ENCODE assay signal across 9 cellular contexts in the genomic region with DNA sequence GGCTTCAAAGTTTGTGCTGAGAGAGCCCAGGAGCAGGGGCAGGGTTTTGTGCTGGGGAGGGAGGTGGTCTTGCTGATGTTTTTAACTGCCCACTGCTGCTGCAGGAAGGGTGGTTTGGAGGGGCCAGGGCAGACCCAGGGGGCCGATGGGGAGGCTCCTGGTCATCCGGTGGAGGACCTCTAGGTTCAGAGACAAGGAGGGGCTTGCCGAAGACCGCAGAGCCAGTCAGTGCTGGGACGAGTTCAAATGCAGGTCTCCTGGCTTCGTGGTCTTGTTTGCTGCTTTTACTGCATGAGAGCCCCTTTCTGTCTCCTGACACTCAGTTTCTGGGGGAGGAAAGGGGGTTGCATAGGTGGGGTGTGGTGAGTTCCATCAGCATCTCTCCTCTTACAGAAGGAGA. TPM values are rescaled to one million over a fixed set of nuclear protein-coding genes. Genes with fewer than 3 reads are reported as not detected.
"Had no signal": no experiment of that assay in that cellular context is flagged by ENCODE, and none has a peak within 500 bp of the region (broad histone marks: within the 10 kb centered on the region; RNA-seq: fewer than 3 reads in every experiment).

No MANE protein-coding gene starts in this region.

- FAIRE-seq: H54, HTR-8/SVneo, K562 had no signal

- DNase-seq: GM23248, GOT3, HFFc6, IMR-90, KG1 had no signal

- H3K4me1 ChIP-seq: HAP-1 had no signal

- H2AFZ ChIP-seq: GM23248 had no signal

- H3K9me3 ChIP-seq: HAP-1 had no signal

- H3K4me3 ChIP-seq: GM23248, HAP-1, K562 had no signal

- H3K36me3 ChIP-seq: HAP-1 had no signal

- H3K9ac ChIP-seq: GM23248 had no signal

- H3K27ac ChIP-seq: GM23248 had no signal

RNA-seq across cellular contexts. Expression of a gene that starts 26.0 kb away (rescaled TPM):
- total RNA-seq: GM23248, HFFc6 had no signal
- polyA plus RNA-seq: GM23248 had no signal
